ENCODE assay signal across 22 cellular contexts in the genomic region with DNA sequence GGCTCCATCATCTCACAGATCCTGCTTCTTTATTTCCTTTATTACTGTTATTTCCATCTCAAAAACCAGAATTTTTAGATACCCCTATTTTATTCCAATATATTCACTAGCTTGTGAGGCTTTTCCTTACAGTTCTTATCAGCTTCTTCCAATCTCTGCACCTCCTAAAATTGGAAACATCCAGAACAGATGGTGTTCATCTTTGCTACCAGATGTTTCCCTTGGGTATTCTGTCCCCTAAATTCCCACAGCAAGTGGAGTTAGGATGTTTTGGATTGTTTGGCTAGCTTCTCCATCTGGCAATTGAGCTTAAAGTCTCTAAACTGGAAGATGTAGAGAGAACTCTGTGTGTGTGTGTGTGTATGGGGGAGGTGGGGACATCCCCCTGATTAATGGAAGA.
"Had no signal": no experiment of that assay in that cellular context is flagged by ENCODE, and none has a peak within 500 bp of the region (broad histone marks: within the 10 kb centered on the region; RNA-seq: fewer than 3 reads in every experiment).

No MANE protein-coding gene starts in this region.

- ATAC-seq: activated CD8-positive, alpha-beta memory T cell treated with anti-CD3 and anti-CD28 coated beads, Interleukin-2, amount 10 ng/mL, durations not matched to agents 7 days and 5 days; activated T-helper 17 cell treated with anti-CD3 and anti-CD28 coated beads, Interleukin-2, amount 50 U/mL, for 72 hours; effector memory CD8-positive, alpha-beta T cell; mucosa of descending colon; pancreas; WTC11 had no signal

- H3K4me3 Mint-ChIP-seq: activated CD4-positive, alpha-beta memory T cell treated with anti-CD3 and anti-CD28 coated beads for 36 hours; activated CD8-positive, alpha-beta memory T cell treated with anti-CD3 and anti-CD28 coated beads, Interleukin-2, amount 10 ng/mL, durations not matched to agents 7 days and 5 days; activated naive CD8-positive, alpha-beta T cell treated with anti-CD3 and anti-CD28 coated beads for 36 hours; activated T-helper 17 cell treated with anti-CD3 and anti-CD28 coated beads, Interleukin-2, amount 50 U/mL, for 72 hours; effector memory CD8-positive, alpha-beta T cell; memory B cell; naive B cell; T-helper 2 cell treated with Interferon-gamma antibody and Interleukin-4, amounts not matched to agents 5 μg/mL and 100 μg/mL, for 36 hours; WTC11 had no signal

- H3K27me3 ChIP-seq: neutrophil, pancreas, tibial artery had no signal

- DNase-seq: activated CD4-positive, alpha-beta memory T cell treated with anti-CD3 and anti-CD28 coated beads for 36 hours; activated CD4-positive, alpha-beta T cell treated with anti-CD3 and anti-CD28 coated beads for 4 hours; activated CD8-positive, alpha-beta memory T cell treated with anti-CD3 and anti-CD28 coated beads, Interleukin-2, amount 10 ng/mL, durations not matched to agents 7 days and 5 days; activated naive CD4-positive, alpha-beta T cell; activated naive CD8-positive, alpha-beta T cell treated with anti-CD3 and anti-CD28 coated beads for 36 hours; amniotic stem cell; dermis blood vessel endothelial cell; effector memory CD8-positive, alpha-beta T cell; foreskin melanocyte; kidney; mucosa of descending colon; naive B cell; pancreas; stimulated activated CD4-positive, alpha-beta T cell treated with anti-CD3 and anti-CD28 coated beads, Interleukin-12 subunit alpha, Interleukin-12 subunit beta, amount 100 ng/mL, for 4 hours; stimulated activated CD4-positive, alpha-beta T cell treated with anti-CD3 and anti-CD28 coated beads, Interleukin-2, amount 100 ng/mL, for 24 hours; stimulated activated naive CD4-positive, alpha-beta T cell treated with Interleukin-2 at 50 U/mL for 16 hours; tibial artery had no signal

- H3K4me1 Mint-ChIP-seq: activated CD8-positive, alpha-beta memory T cell treated with anti-CD3 and anti-CD28 coated beads, Interleukin-2, amount 10 ng/mL, durations not matched to agents 7 days and 5 days; activated naive CD8-positive, alpha-beta T cell treated with anti-CD3 and anti-CD28 coated beads for 36 hours; activated T-helper 17 cell treated with anti-CD3 and anti-CD28 coated beads, Interleukin-2, amount 50 U/mL, for 72 hours; memory B cell; naive B cell had no signal

- H3K27ac Mint-ChIP-seq: activated CD4-positive, alpha-beta memory T cell treated with anti-CD3 and anti-CD28 coated beads for 36 hours; activated CD8-positive, alpha-beta memory T cell treated with anti-CD3 and anti-CD28 coated beads, Interleukin-2, amount 10 ng/mL, durations not matched to agents 7 days and 5 days; activated naive CD8-positive, alpha-beta T cell treated with anti-CD3 and anti-CD28 coated beads for 36 hours; activated T-helper 17 cell treated with anti-CD3 and anti-CD28 coated beads, Interleukin-2, amount 50 U/mL, for 72 hours; effector memory CD8-positive, alpha-beta T cell; memory B cell; naive B cell; T-helper 2 cell treated with Interferon-gamma antibody and Interleukin-4, amounts not matched to agents 5 μg/mL and 100 μg/mL, for 36 hours; WTC11 had no signal

- H3K9me3 ChIP-seq: mucosa of descending colon, neutrophil, pancreas, tibial artery had no signal

- H3K4me3 ChIP-seq: mucosa of descending colon, pancreas, tibial artery had no signal

- H3K4me1 ChIP-seq: pancreas had no signal

- H3K36me3 Mint-ChIP-seq: activated CD4-positive, alpha-beta memory T cell treated with anti-CD3 and anti-CD28 coated beads for 36 hours; activated CD8-positive, alpha-beta memory T cell treated with anti-CD3 and anti-CD28 coated beads, Interleukin-2, amount 10 ng/mL, durations not matched to agents 7 days and 5 days; activated naive CD8-positive, alpha-beta T cell treated with anti-CD3 and anti-CD28 coated beads for 36 hours; memory B cell; naive B cell; WTC11 had no signal

- H3K27ac ChIP-seq: neutrophil, pancreas, tibial artery had no signal

- H3K27me3 Mint-ChIP-seq: activated CD4-positive, alpha-beta memory T cell treated with anti-CD3 and anti-CD28 coated beads for 36 hours; activated CD8-positive, alpha-beta memory T cell treated with anti-CD3 and anti-CD28 coated beads, Interleukin-2, amount 10 ng/mL, durations not matched to agents 7 days and 5 days; activated naive CD8-positive, alpha-beta T cell treated with anti-CD3 and anti-CD28 coated beads for 36 hours; activated T-helper 17 cell treated with anti-CD3 and anti-CD28 coated beads, Interleukin-2, amount 50 U/mL, for 72 hours; effector memory CD8-positive, alpha-beta T cell had no signal

- H3K36me3 ChIP-seq: neutrophil, pancreas, tibial artery had no signal
